Comparison of ENCODE assay signal across 17 cellular contexts in the genomic region with DNA sequence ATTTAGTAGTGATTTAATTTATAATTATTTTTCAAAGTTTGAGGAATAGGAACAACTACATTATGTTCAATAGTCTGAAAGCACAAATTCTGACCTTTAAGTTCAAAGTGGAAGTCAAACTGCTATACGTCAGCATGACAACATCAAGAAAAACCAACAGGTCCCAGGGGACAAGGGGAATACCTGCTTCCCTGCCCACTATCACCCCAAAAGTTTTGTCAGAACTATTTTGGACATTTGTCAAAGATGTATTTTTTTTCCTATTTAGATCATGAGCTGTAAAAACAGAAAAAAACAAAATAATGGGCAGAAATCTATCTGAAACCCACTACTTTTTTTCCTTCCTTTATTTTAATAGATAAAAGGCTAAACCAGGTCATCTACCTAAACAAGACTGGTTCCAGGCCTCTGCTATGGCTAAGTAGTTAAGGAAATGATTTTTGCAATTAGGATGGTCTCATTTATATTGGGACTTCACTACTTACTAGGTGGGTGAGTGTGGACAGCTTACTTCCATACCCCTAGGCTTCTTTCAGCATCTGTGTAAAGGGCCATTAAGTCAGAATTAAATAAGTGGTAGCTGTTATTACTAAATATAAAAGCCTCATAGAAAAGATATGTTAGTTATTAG.
"Had no signal": no experiment of that assay in that cellular context is flagged by ENCODE, and none has a peak within 500 bp of the region (broad histone marks: within the 10 kb centered on the region; RNA-seq: fewer than 3 reads in every experiment).

No MANE protein-coding gene starts in this region.

- H3K4me1 Mint-ChIP-seq: activated CD4-positive, alpha-beta T cell treated with anti-CD3 and anti-CD28 coated beads for 36 hours; activated T-helper 17 cell treated with anti-CD3 and anti-CD28 coated beads, Interleukin-2, amount 50 U/mL, for 72 hours; brain; nephron progenitor cell had no signal

- DNase-seq: activated CD4-positive, alpha-beta T cell treated with anti-CD3 and anti-CD28 coated beads for 36 hours; activated CD4-positive, alpha-beta T cell treated with anti-CD3 and anti-CD28 coated beads, Interleukin-2, amount 50 U/mL, for 4 hours; activated CD8-positive, alpha-beta memory T cell treated with anti-CD3 and anti-CD28 coated beads for 24 hours; activated CD8-positive, alpha-beta memory T cell treated with anti-CD3 and anti-CD28 coated beads, Interleukin-2, amount 50 U/mL, for 4 hours; activated T-cell treated with anti-CD3 and anti-CD28 coated beads, Interleukin-2, amount 50 U/mL, for 24 hours; aorta; heart left ventricle; islet precursor cell; left cardiac atrium; nephron progenitor cell; right lobe of liver; stimulated activated CD4-positive, alpha-beta T cell treated with anti-CD3 and anti-CD28 coated beads, Interleukin-1b, Interleukin-23, amount 100 ng/mL, for 48 hours; stomach; WERI-Rb-1 had no signal

- H3K4me3 Mint-ChIP-seq: activated CD4-positive, alpha-beta T cell treated with anti-CD3 and anti-CD28 coated beads for 36 hours; activated T-cell treated with anti-CD3 and anti-CD28 coated beads, Interleukin-2, amount 50 U/mL, for 24 hours; activated T-helper 17 cell treated with anti-CD3 and anti-CD28 coated beads, Interleukin-2, amount 50 U/mL, for 72 hours; brain; nephron progenitor cell had no signal

- ATAC-seq: activated CD4-positive, alpha-beta T cell treated with anti-CD3 and anti-CD28 coated beads for 36 hours; activated naive CD4-positive, alpha-beta T cell treated with anti-CD3 and anti-CD28 coated beads, Interleukin-2, amount 50 U/mL, for 72 hours; activated T-helper 17 cell treated with anti-CD3 and anti-CD28 coated beads, Interleukin-2, amount 50 U/mL, for 72 hours; heart left ventricle; left cardiac atrium; right lobe of liver had no signal

- H3K27ac Mint-ChIP-seq: activated CD4-positive, alpha-beta T cell treated with anti-CD3 and anti-CD28 coated beads for 36 hours; activated naive CD4-positive, alpha-beta T cell treated with anti-CD3 and anti-CD28 coated beads, Interleukin-2, amount 50 U/mL, for 72 hours; activated T-cell treated with anti-CD3 and anti-CD28 coated beads, Interleukin-2, amount 50 U/mL, for 24 hours; activated T-helper 17 cell treated with anti-CD3 and anti-CD28 coated beads, Interleukin-2, amount 50 U/mL, for 72 hours; brain; nephron progenitor cell had no signal

- H3K36me3 Mint-ChIP-seq: brain had no signal

- H3K27me3 Mint-ChIP-seq: activated CD4-positive, alpha-beta T cell treated with anti-CD3 and anti-CD28 coated beads for 36 hours; activated T-cell treated with anti-CD3 and anti-CD28 coated beads, Interleukin-2, amount 50 U/mL, for 24 hours; activated T-helper 17 cell treated with anti-CD3 and anti-CD28 coated beads, Interleukin-2, amount 50 U/mL, for 72 hours had no signal
